In the genomic region with DNA sequence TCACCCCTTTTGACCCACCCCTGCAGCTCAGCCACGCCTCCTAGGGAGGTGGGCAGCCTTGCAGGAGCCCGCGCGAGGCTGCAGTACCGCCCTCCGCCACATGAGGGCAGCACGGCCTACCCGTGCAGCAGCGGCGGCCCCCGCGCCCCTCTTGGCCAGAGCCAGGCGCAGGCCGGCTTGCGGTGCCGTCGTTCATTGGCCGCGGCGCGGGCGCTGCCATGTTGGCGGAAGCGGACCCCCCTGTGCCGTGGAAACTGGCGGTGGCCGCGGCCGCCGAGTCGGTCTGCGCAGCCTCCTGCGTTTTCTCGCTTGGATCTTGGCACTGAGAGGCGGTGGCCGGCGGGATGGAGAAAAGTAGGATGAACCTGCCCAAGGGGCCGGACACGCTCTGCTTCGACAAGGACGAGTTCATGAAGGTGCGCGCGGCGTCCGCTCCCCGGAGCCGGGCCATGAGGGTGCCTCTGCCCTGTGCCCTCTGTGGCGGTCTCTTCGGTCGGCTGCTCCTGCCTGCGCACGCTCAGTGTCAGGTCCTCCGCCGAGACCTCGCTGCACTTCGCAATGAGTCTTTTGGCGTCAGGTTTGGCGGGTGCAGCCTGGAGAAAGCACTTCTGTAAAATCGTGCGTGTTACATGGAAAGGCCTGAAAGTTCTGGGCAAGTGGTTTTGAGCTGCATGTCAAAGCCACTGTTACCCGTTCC, we compare ENCODE assay signal across 8 cellular contexts. TPM values are rescaled to one million over a fixed set of nuclear protein-coding genes. Genes with fewer than 3 reads are reported as not detected.
DNase-seq lines count a peak whose midpoint lies in the region; ATAC-seq and TF ChIP-seq lines count a peak whose summit lies in the region.

A gene with protein sequence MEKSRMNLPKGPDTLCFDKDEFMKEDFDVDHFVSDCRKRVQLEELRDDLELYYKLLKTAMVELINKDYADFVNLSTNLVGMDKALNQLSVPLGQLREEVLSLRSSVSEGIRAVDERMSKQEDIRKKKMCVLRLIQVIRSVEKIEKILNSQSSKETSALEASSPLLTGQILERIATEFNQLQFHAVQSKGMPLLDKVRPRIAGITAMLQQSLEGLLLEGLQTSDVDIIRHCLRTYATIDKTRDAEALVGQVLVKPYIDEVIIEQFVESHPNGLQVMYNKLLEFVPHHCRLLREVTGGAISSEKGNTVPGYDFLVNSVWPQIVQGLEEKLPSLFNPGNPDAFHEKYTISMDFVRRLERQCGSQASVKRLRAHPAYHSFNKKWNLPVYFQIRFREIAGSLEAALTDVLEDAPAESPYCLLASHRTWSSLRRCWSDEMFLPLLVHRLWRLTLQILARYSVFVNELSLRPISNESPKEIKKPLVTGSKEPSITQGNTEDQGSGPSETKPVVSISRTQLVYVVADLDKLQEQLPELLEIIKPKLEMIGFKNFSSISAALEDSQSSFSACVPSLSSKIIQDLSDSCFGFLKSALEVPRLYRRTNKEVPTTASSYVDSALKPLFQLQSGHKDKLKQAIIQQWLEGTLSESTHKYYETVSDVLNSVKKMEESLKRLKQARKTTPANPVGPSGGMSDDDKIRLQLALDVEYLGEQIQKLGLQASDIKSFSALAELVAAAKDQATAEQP (plus strand): TSS at position 219 of the 697 bp plus-strand sequence. CDS start 126 bp downstream, at position 345.

- TF ChIP-seq CTCF in GM10266 (IDR thresholded peaks at IDR 0.05; ENCODE audit: control insufficient read depth, insufficient read depth, low read depth, missing control alignments) (peak; percentile 100), HFFc6 (IDR thresholded peaks at IDR 0.05) (peak; percentile 100), SK-N-SH (IDR thresholded peaks at IDR 0.05) (peak; percentile 93), osteoblast (IDR thresholded peaks at IDR 0.05; ENCODE audit: extremely low read depth, low read depth, low read length) (peak; percentile 93), thoracic aorta (IDR thresholded peaks at IDR 0.05) (peak; percentile 100)

- peak within 1 kb of the TSS; percentile 99 for H3K4me3 Mint-ChIP-seq in HFFc6
- peak within 1 kb of the TSS; percentile 93 for H3K4me3 Mint-ChIP-seq in activated naive CD4-positive, alpha-beta T cell treated with anti-CD3 and anti-CD28 coated beads, Interleukin-2, amount 50 U/mL, for 24 hours

- H3K27ac ChIP-seq in SK-N-SH (ENCODE audit: low read depth in 2 of 2, low read length in 1 of 2) (peak within 1 kb of the TSS; percentile 75 to 94), osteoblast (ENCODE audit: low read depth, low read length) (peak within 1 kb of the TSS; percentile 85), thoracic aorta (peak within 1 kb of the TSS; percentile 58 to 77)

- ATAC-seq in thoracic aorta (ENCODE audit: insufficient number of reproducible peaks, low FRiP score, low read depth), result peak; percentile 92

- H3K27ac Mint-ChIP-seq in HFFc6, result peak within 1 kb of the TSS; percentile 81
- H3K27ac Mint-ChIP-seq in activated naive CD4-positive, alpha-beta T cell treated with anti-CD3 and anti-CD28 coated beads, Interleukin-2, amount 50 U/mL, for 24 hours, result peak within 1 kb of the TSS; percentile 83

- H3K79me2 ChIP-seq in SK-N-SH (ENCODE audit: insufficient read depth) (peaks cover 49% of the 10 kb centered on the region), osteoblast (ENCODE audit: insufficient read depth, low read length) (peaks cover 47% of the 10 kb centered on the region)

- peaks cover 5% of the 10 kb centered on the region for H3F3A ChIP-seq in SK-N-SH (replicated peaks; ENCODE audit: insufficient read depth)

- H3K9me3 ChIP-seq in SK-N-SH (no peaks in the 10 kb centered on the region), osteoblast (ENCODE audit: low read depth, low read length) (no peaks in the 10 kb centered on the region), thoracic aorta (no peaks in the 10 kb centered on the region)

- no peaks in the 10 kb centered on the region for H3K9me3 Mint-ChIP-seq in HFFc6
- H3K9me3 Mint-ChIP-seq in activated naive CD4-positive, alpha-beta T cell treated with anti-CD3 and anti-CD28 coated beads, Interleukin-2, amount 50 U/mL, for 24 hours, result no peaks in the 10 kb centered on the region

- peaks cover 6% of the 10 kb centered on the region; the same call in 1 of the 2 replicates for H3K27me3 Mint-ChIP-seq in HFFc6 (ENCODE audit: insufficient read depth)
- peaks cover 5% of the 10 kb centered on the region for H3K27me3 Mint-ChIP-seq in activated naive CD4-positive, alpha-beta T cell treated with anti-CD3 and anti-CD28 coated beads, Interleukin-2, amount 50 U/mL, for 24 hours

- TF ChIP-seq RAD21 in SK-N-SH (IDR thresholded peaks at IDR 0.05; ENCODE audit: low read length), result peak; percentile 35

- H3K36me3 ChIP-seq in SK-N-SH (replicated peaks in 1 of 2; ENCODE audit: control insufficient read depth in 1 of 2, insufficient read depth in 2 of 2, low read length in 1 of 2) (peaks cover 0 to 12% of the 10 kb centered on the region in 2 experiments), osteoblast (ENCODE audit: insufficient read depth, low read length) (no peaks in the 10 kb centered on the region), thoracic aorta (no peaks in the 10 kb centered on the region)

- H4K20me1 ChIP-seq in SK-N-SH (ENCODE audit: insufficient read depth) (peaks cover 9% of the 10 kb centered on the region; the same call in 1 of the 2 replicates), osteoblast (ENCODE audit: insufficient read depth, low read length) (peaks cover 17% of the 10 kb centered on the region)

- no peak; a peak in 1 of 4 replicates for TF ChIP-seq EP300 in SK-N-SH (IDR thresholded peaks at IDR 0.05; ENCODE audit: borderline replicate concordance in 1 of 2, low read depth in 1 of 2, low read length in 1 of 2)

- DNase-seq in GM10266 (ENCODE audit: extremely low spot score) (peak; percentile 92), HFFc6 (peak; percentile 87), NAMALWA (ENCODE audit: low spot score) (peak; percentile 95), SK-N-SH (peak; percentile 96), glomerular endothelial cell (ENCODE audit: extremely low read depth, low read depth, low spot score) (peak; percentile 34), osteoblast (ENCODE audit: insufficient read length, low spot score, missing footprints) (peak; percentile 98), thoracic aorta (ENCODE audit: low spot score) (peak; percentile 85)

- CTCF ChIA-PET in SK-N-SH (lab: Yijun Ruan, JAX), result interaction anchor here (0.6 to 2.5 kb wide), 39 partner anchors 8 to 1160 kb away, joined by 3 to 12 read pairs (median 3); a partner anchor contains a TSS

- H3K27me3 ChIP-seq in SK-N-SH (ENCODE audit: insufficient read depth) (peaks cover 7% of the 10 kb centered on the region; the same call in 1 of the 2 replicates), osteoblast (ENCODE audit: insufficient read depth, low read length) (peaks cover 11% of the 10 kb centered on the region), thoracic aorta (replicated peaks; ENCODE audit: insufficient read depth) (no peaks in the 10 kb centered on the region)

- H3K4me2 ChIP-seq in SK-N-SH (peak within 1 kb of the TSS; percentile 86), osteoblast (ENCODE audit: insufficient read depth, low read length) (peak within 1 kb of the TSS; percentile 92)

- peak within 1 kb of the TSS; percentile 91 to 99 for H3K4me3 ChIP-seq in SK-N-SH (ENCODE audit: low read depth in 2 of 2, low read length in 1 of 2)
- peak within 1 kb of the TSS; percentile 98 for H3K4me3 ChIP-seq in osteoblast (ENCODE audit: insufficient read depth, low read length)
- peak within 1 kb of the TSS; percentile 76 for H3K4me3 ChIP-seq in thoracic aorta

- no peaks in the 10 kb centered on the region for H3K36me3 Mint-ChIP-seq in HFFc6 (ENCODE audit: low read depth)
- H3K36me3 Mint-ChIP-seq in activated naive CD4-positive, alpha-beta T cell treated with anti-CD3 and anti-CD28 coated beads, Interleukin-2, amount 50 U/mL, for 24 hours, result peaks cover 10% of the 10 kb centered on the region

- H3K9ac ChIP-seq in SK-N-SH, result peak within 1 kb of the TSS; percentile 73

- WGBS in SK-N-SH (ENCODE audit: low lambda C conversion rate), result under 1% methylated on average over 24 of the region's 62 CpGs

- peaks cover 28% of the 10 kb centered on the region for H3K4me1 Mint-ChIP-seq in HFFc6 (ENCODE audit: low read depth)
- peaks cover 46% of the 10 kb centered on the region for H3K4me1 Mint-ChIP-seq in activated naive CD4-positive, alpha-beta T cell treated with anti-CD3 and anti-CD28 coated beads, Interleukin-2, amount 50 U/mL, for 24 hours

- POLR2A ChIA-PET in SK-N-SH (lab: Yijun Ruan, JAX), result interaction anchor here (0.6 to 1.1 kb wide), 5 partner anchors 116 to 247 kb away, joined by 3 to 6 read pairs (median 4); no protein-coding TSS in a partner anchor

- H2AFZ ChIP-seq in SK-N-SH (ENCODE audit: low read depth), result peak within 1 kb of the TSS; percentile 89
- peak within 1 kb of the TSS; percentile 98 for H2AFZ ChIP-seq in osteoblast (ENCODE audit: low read length)

- H3K9me2 ChIP-seq in SK-N-SH, result no peaks in the 10 kb centered on the region

- peaks cover 10 to 20% of the 10 kb centered on the region in 2 experiments for H3K4me1 ChIP-seq in SK-N-SH (ENCODE audit: control insufficient read depth in 1 of 2, insufficient read depth in 2 of 2, low read depth in 1 of 2, low read length in 1 of 2)
- peaks cover 23% of the 10 kb centered on the region for H3K4me1 ChIP-seq in osteoblast (ENCODE audit: insufficient read depth, low read length)
- peaks cover 16 to 31% of the 10 kb centered on the region in 2 donors for H3K4me1 ChIP-seq in thoracic aorta (ENCODE audit: control insufficient read depth in 1 of 2, low read depth in 2 of 2)

TF ChIP-seq in SK-N-SH, 30 proteins besides CTCF, POLR2A, EP300 and RAD21 (continues in another document):
- 0 out of 2 replicates have a peak, but pooled peaks have one; percentile 51 for TF ChIP-seq TAF1 (IDR thresholded peaks at IDR 0.05; ENCODE audit: borderline replicate concordance, low read depth, low read length)
- TF ChIP-seq SIN3A (IDR thresholded peaks at IDR 0.05; ENCODE audit: borderline replicate concordance, low read depth, low read length), result no peak
- TF ChIP-seq, protein P1, sequence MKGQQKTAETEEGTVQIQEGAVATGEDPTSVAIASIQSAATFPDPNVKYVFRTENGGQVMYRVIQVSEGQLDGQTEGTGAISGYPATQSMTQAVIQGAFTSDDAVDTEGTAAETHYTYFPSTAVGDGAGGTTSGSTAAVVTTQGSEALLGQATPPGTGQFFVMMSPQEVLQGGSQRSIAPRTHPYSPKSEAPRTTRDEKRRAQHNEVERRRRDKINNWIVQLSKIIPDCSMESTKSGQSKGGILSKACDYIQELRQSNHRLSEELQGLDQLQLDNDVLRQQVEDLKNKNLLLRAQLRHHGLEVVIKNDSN (IDR thresholded peaks at IDR 0.05; ENCODE audit: borderline replicate concordance, low read depth), result no peak
- peak; percentile 95 for TF ChIP-seq YY1 (IDR thresholded peaks at IDR 0.05; ENCODE audit: low read depth)
- peak; percentile 66; the same call in 1 of the 2 replicates for TF ChIP-seq GABPA (IDR thresholded peaks at IDR 0.05; ENCODE audit: low read depth)

RNA-seq across cellular contexts. Expression of the gene that starts here (rescaled TPM):
- 10 to 100 TPM; 17.0 to 23.0 (median 20.6) TPM for total RNA-seq in HFFc6 (2021; fragmentation: NEBNext Ultra II Directional; extraction: Animal tissue kit (Norgen Biotek cat#: 25700))
- 11.0 and 12.3 TPM in 2 replicates for polyA plus RNA-seq in SK-N-SH (2012; rRNA removed)
- 12.4 TPM in 2 replicates for polyA plus RNA-seq in SK-N-SH (2012; cell fraction: cytosol; rRNA removed)
- polyA plus RNA-seq in SK-N-SH (2012; cell fraction: nucleus; rRNA removed), result 17.4 and 22.9 TPM in 2 replicates
- total RNA-seq in glomerular endothelial cell (13.8 and 18.7 TPM in 2 replicates), osteoblast (23.9 and 25.3 TPM in 2 replicates), thoracic aorta (10 to 100 TPM; 22.9 to 31.0 TPM)

Comparison
In these comparisons a context has a peak if more than half of its experiments do, and no peak if none do; other contexts are left out.
1. Peak in every context shown above with its lines: DNase-seq, ATAC-seq, H3K4me3 ChIP-seq and H3K27ac ChIP-seq.
2. DNase-seq: peak in every context shown above with its lines; median percentile 98 in osteoblast; 96 in SK-N-SH; 95 in NAMALWA; 92 in GM10266; 87 in HFFc6; 85 in thoracic aorta; 34 in glomerular endothelial cell.